19 cellular contexts compared by ENCODE assay signal in genomic region chr12:28107679-28108078, GRCh38.
A peak's percentile ranks its signal among the peaks of the same experiment; 100 is the strongest.
DNase-seq lines count a peak whose midpoint lies in the region; FAIRE-seq and TF ChIP-seq lines count a peak whose summit lies in the region.
"Had no signal": no experiment of that assay in that cellular context is flagged by ENCODE, and none has a peak within 500 bp of the region (broad histone marks: within the 10 kb centered on the region; RNA-seq: fewer than 3 reads in every experiment).

No MANE protein-coding gene starts in this region.

- no peaks in the 10 kb centered on the region for H3K79me2 ChIP-seq in mammary epithelial cell (ENCODE audit: insufficient read depth, low read length)
- H3K79me2 ChIP-seq in MM.1S (ENCODE audit: low read length): no peaks in the 10 kb centered on the region
- H3K79me2 ChIP-seq in smooth muscle cell (ENCODE audit: low read depth): no peaks in the 10 kb centered on the region

- H3K4me1 ChIP-seq in mammary epithelial cell (ENCODE audit: insufficient read depth, low read length) (peaks cover 16% of the 10 kb centered on the region), breast epithelium (no peaks in the 10 kb centered on the region), MM.1S (ENCODE audit: low read length) (peaks cover 14% of the 10 kb centered on the region), smooth muscle cell (ENCODE audit: low read depth) (no peaks in the 10 kb centered on the region), right atrium auricular region (no peaks in the 10 kb centered on the region)
- H3K4me1 ChIP-seq: BE2C had no signal

- H3K9ac ChIP-seq in mammary epithelial cell (ENCODE audit: insufficient read depth, low read length) (no peak overlapping the region), MM.1S (ENCODE audit: low read length) (no peak overlapping the region), smooth muscle cell (ENCODE audit: low read depth) (no peak overlapping the region)

- peak; percentile 32 for DNase-seq in mammary epithelial cell
- no peak for DNase-seq in breast epithelium (ENCODE audit: low spot score in 2 of 2)
- peak; percentile 30 for DNase-seq in MM.1S
- DNase-seq in epithelial cell of prostate (ENCODE audit: low read depth, low spot score): no peak
- no peak for DNase-seq in smooth muscle cell (lab: John Stamatoyannopoulos, UW; ENCODE audit: unreplicated experiment)
- DNase-seq in RCC 7860 (ENCODE audit: low spot score): no peak
- no peak for DNase-seq in SIG-M5 treated with dmso at 0.1 percent for 504 hours (lab: John Stamatoyannopoulos, UW; ENCODE audit: unreplicated experiment)
- DNase-seq in right atrium auricular region (ENCODE audit: low spot score): no peak
- DNase-seq: 8988T; BE2C; CD4-positive, alpha-beta T cell; GOT3; IMR-90; Kasumi-1; NCI-H1694 treated with DMSO at 0.1 percent for 48 hours; NCI-H2227 treated with DMSO at 0.1 percent for 48 hours; NCI-H510A treated with DMSO at 0.1 percent for 48 hours had no signal

- no peaks in the 10 kb centered on the region; the same call in 1 of the 2 replicates for H3F3A ChIP-seq in MM.1S (ENCODE audit: insufficient read depth, low read length)
- no peaks in the 10 kb centered on the region for H3F3A ChIP-seq in smooth muscle cell (ENCODE audit: low read depth)

- H4K20me1 ChIP-seq in mammary epithelial cell (ENCODE audit: insufficient read depth, low read length): no peaks in the 10 kb centered on the region
- H4K20me1 ChIP-seq in MM.1S (ENCODE audit: insufficient read depth, low read length): no peaks in the 10 kb centered on the region
- no peaks in the 10 kb centered on the region for H4K20me1 ChIP-seq in smooth muscle cell (ENCODE audit: low read depth)

- H3K27ac ChIP-seq in mammary epithelial cell (ENCODE audit: insufficient read depth, low read depth, low read length): no peak overlapping the region
- no peak overlapping the region for H3K27ac ChIP-seq in breast epithelium
- H3K27ac ChIP-seq in MM.1S (ENCODE audit: low read length): no peak overlapping the region
- peak overlapping the region; percentile 23 for H3K27ac ChIP-seq in epithelial cell of prostate
- peak overlapping the region; percentile 4 for H3K27ac ChIP-seq in smooth muscle cell (ENCODE audit: low read depth)
- no peak overlapping the region for H3K27ac ChIP-seq in right atrium auricular region
- H3K27ac ChIP-seq: SK-N-MC had no signal

- intact Hi-C loops in mammary epithelial cell (cut with micrococcal nuclease) (no loop called here), breast epithelium (cut with DNase I; ENCODE audit: low total_unique reads) (no loop called here)

- TF ChIP-seq CTCF in mammary epithelial cell (conservative IDR thresholded peaks at IDR 0.05 in 1 of 2, IDR thresholded peaks at IDR 0.05 in 1 of 2; ENCODE audit: extremely low read depth in 1 of 2, insufficient read depth in 1 of 2, low read depth in 1 of 2, low read length in 2 of 2) (no peak), breast epithelium (IDR thresholded peaks at IDR 0.05) (no peak), MM.1S (IDR thresholded peaks at IDR 0.05; ENCODE audit: low read length) (no peak), smooth muscle cell (IDR thresholded peaks at IDR 0.05; ENCODE audit: borderline replicate concordance, insufficient read depth, poor library complexity, severe bottlenecking) (no peak), right atrium auricular region (IDR thresholded peaks at IDR 0.05) (no peak)

- H3K36me3 ChIP-seq in mammary epithelial cell (ENCODE audit: insufficient read depth, low read length) (no peaks in the 10 kb centered on the region), breast epithelium (no peaks in the 10 kb centered on the region), MM.1S (replicated peaks; ENCODE audit: insufficient read depth, low read length) (no peaks in the 10 kb centered on the region), smooth muscle cell (ENCODE audit: low read depth) (no peaks in the 10 kb centered on the region), right atrium auricular region (no peaks in the 10 kb centered on the region)
- H3K36me3 ChIP-seq: BE2C had no signal

- TF ChIP-seq POLR2A in breast epithelium (IDR thresholded peaks at IDR 0.05): no peak

- no peak for FAIRE-seq in RCC 7860 (lab: Jason Lieb, UNC)
- FAIRE-seq: GM18507 had no signal

- H3K9me3 ChIP-seq in mammary epithelial cell (replicated peaks; ENCODE audit: insufficient read depth, low read length) (no peaks in the 10 kb centered on the region), breast epithelium (no peaks in the 10 kb centered on the region), MM.1S (replicated peaks; ENCODE audit: insufficient read depth, low read length) (no peaks in the 10 kb centered on the region), smooth muscle cell (replicated peaks; ENCODE audit: low read depth) (no peaks in the 10 kb centered on the region), right atrium auricular region (no peaks in the 10 kb centered on the region)
- H3K9me3 ChIP-seq: BE2C had no signal

- H3K4me2 ChIP-seq in mammary epithelial cell (ENCODE audit: insufficient read depth, low read depth, low read length) (no peak overlapping the region), MM.1S (ENCODE audit: low read depth, low read length) (0 out of 2 replicates have a peak overlapping the region, but pooled peaks have one; percentile 0), smooth muscle cell (peak overlapping the region; percentile 2)

- in situ Hi-C loops in mammary epithelial cell (cut with MboI; ENCODE audit: low sequenced_read_pairs in 2 of 2): no loop called here

- H2AFZ ChIP-seq in mammary epithelial cell (ENCODE audit: low read depth, low read length) (peak overlapping the region; percentile 17), MM.1S (ENCODE audit: low read length) (no peak overlapping the region), smooth muscle cell (ENCODE audit: low read depth) (no peak overlapping the region)

- no peak overlapping the region for H3K4me3 ChIP-seq in mammary epithelial cell (replicated peaks in 1 of 3; ENCODE audit: insufficient read depth in 1 of 3, low read depth in 2 of 3, low read length in 3 of 3)
- no peak overlapping the region for H3K4me3 ChIP-seq in breast epithelium
- H3K4me3 ChIP-seq in MM.1S (ENCODE audit: low read length): no peak overlapping the region
- H3K4me3 ChIP-seq in smooth muscle cell: no peak overlapping the region
- H3K4me3 ChIP-seq in right atrium auricular region: no peak overlapping the region
- H3K4me3 ChIP-seq: SK-N-MC had no signal

- no TSS peak for BruUV-seq in mammary epithelial cell (replicated peaks; lab: Mats Ljungman, UMichigan)

- H3K27me3 ChIP-seq in mammary epithelial cell (ENCODE audit: insufficient read depth, low read length) (no peaks in the 10 kb centered on the region), breast epithelium (no peaks in the 10 kb centered on the region), MM.1S (replicated peaks; ENCODE audit: insufficient read depth, low read length) (no peaks in the 10 kb centered on the region), smooth muscle cell (ENCODE audit: low read depth) (no peaks in the 10 kb centered on the region), right atrium auricular region (no peaks in the 10 kb centered on the region)
- H3K27me3 ChIP-seq: BE2C had no signal

- dilution Hi-C loops in mammary epithelial cell (cut with HindIII; ENCODE audit: low sequenced_read_pairs): no loop called here

- CTCF ChIA-PET in mammary epithelial cell (lab: Charles Lee; ENCODE audit: low non-redundant PET): no interaction called here

- no peaks in the 10 kb centered on the region for H3K9me2 ChIP-seq in MM.1S (replicated peaks; ENCODE audit: insufficient read depth, low read length)

- 59% methylated on average over 2 of the region's 2 CpGs for WGBS in mammary epithelial cell (ENCODE audit: low coverage, missing lambda C conversion rate)
- WGBS in smooth muscle cell (ENCODE audit: low lambda C conversion rate): 84% methylated on average over 2 of the region's 2 CpGs

Comparison
In these comparisons a context has a peak if more than half of its experiments do, and no peak if none do; other contexts are left out.
1. DNase-seq: peak in mammary epithelial cell (single experiment) and MM.1S (single experiment); none in breast epithelium (0 of 2), epithelial cell of prostate (single experiment), smooth muscle cell (single experiment), RCC 7860 (single experiment), SIG-M5 treated with dmso at 0.1 percent for 504 hours (single experiment) and right atrium auricular region (single experiment).
2. H3K27ac ChIP-seq: peak in epithelial cell of prostate (single experiment) and smooth muscle cell (single experiment); none in mammary epithelial cell (single experiment), breast epithelium (0 of 2), MM.1S (single experiment) and right atrium auricular region (0 of 2).